ENCODE assay signal across 8 cellular contexts in the genomic region with DNA sequence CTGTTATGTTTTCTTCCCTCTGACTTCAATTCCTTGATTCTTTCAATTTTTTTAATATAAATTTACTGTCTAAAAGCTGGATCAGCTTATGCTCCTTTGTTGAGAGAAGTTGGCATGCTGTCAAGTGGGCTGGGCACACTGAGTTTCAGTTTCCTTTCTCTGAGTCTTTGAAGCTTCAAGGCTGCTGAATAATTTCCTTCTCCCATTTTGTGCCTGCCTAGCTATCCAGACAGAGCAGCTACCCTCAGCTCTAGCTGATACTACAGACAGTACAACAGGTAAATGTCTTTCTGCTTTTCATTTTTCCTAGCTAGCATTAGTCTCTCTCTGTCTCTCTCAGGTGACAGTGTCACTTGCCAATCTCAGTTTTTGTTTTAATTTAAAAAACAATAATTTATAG. TPM values are rescaled to one million over a fixed set of nuclear protein-coding genes. Genes with fewer than 3 reads are reported as not detected.
DNase-seq lines count a peak whose midpoint lies in the region; ATAC-seq and TF ChIP-seq lines count a peak whose summit lies in the region.

Gene IFI44, plus strand, starts transcription at position 204 of the 400 bp plus-strand sequence. CDS start 365 bp downstream, outside the sequence.

- peak; percentile 81 to 86 for ATAC-seq in natural killer cell treated with Interleukin-12 subunit alpha and Interleukin-12 subunit beta and Interleukin-15 and Interleukin-18, amount 100 ng/mL, for 72 hours

- TF ChIP-seq CTCF in HFFc6 (IDR thresholded peaks at IDR 0.05), result no peak
- no peak for TF ChIP-seq CTCF in epithelial cell of esophagus (IDR thresholded peaks at IDR 0.05; ENCODE audit: insufficient read depth, low read depth, low read length, missing control alignments)

- no peaks in the 10 kb centered on the region; the same call in 1 of the 2 replicates for H3K27me3 Mint-ChIP-seq in HFFc6 (ENCODE audit: insufficient read depth)
- no peaks in the 10 kb centered on the region for H3K27me3 Mint-ChIP-seq in natural killer cell treated with Interleukin-12 subunit alpha and Interleukin-12 subunit beta and Interleukin-15 and Interleukin-18, amount 100 ng/mL, for 72 hours

- H3K4me1 ChIP-seq in stomach smooth muscle (ENCODE audit: control insufficient read depth, insufficient read depth, low read length), result no peaks in the 10 kb centered on the region

- no peaks in the 10 kb centered on the region; the same call in 1 of the 2 replicates for H3K36me3 Mint-ChIP-seq in HFFc6 (ENCODE audit: low read depth)
- peaks cover 19% of the 10 kb centered on the region for H3K36me3 Mint-ChIP-seq in natural killer cell treated with Interleukin-12 subunit alpha and Interleukin-12 subunit beta and Interleukin-15 and Interleukin-18, amount 100 ng/mL, for 72 hours

- H3K9me3 ChIP-seq in stomach smooth muscle (ENCODE audit: control insufficient read depth in 2 of 2, low read length in 2 of 2), result no peaks in the 10 kb centered on the region

- peaks cover 16% of the 10 kb centered on the region for H3K4me1 Mint-ChIP-seq in HFFc6 (ENCODE audit: low read depth)
- H3K4me1 Mint-ChIP-seq in natural killer cell treated with Interleukin-12 subunit alpha and Interleukin-12 subunit beta and Interleukin-15 and Interleukin-18, amount 100 ng/mL, for 72 hours (ENCODE audit: low read depth in 2 of 2), result peaks cover 52 to 63% of the 10 kb centered on the region in 2 donors

- no peaks in the 10 kb centered on the region for H3K36me3 ChIP-seq in stomach smooth muscle (ENCODE audit: control insufficient read depth in 2 of 2, insufficient read depth in 2 of 2, low read length in 2 of 2)

- H3K27ac Mint-ChIP-seq in HFFc6, result peak within 1 kb of the TSS; percentile 66
- peak within 1 kb of the TSS; percentile 70 to 86 for H3K27ac Mint-ChIP-seq in natural killer cell treated with Interleukin-12 subunit alpha and Interleukin-12 subunit beta and Interleukin-15 and Interleukin-18, amount 100 ng/mL, for 72 hours

- H3K9ac ChIP-seq in stomach smooth muscle (ENCODE audit: low read length in 2 of 2), result peak within 1 kb of the TSS in 1 of 2 donors; percentile 19

- H3K4me3 Mint-ChIP-seq in HFFc6, result peak within 1 kb of the TSS; percentile 76
- peak within 1 kb of the TSS; percentile 84 for H3K4me3 Mint-ChIP-seq in natural killer cell treated with Interleukin-12 subunit alpha and Interleukin-12 subunit beta and Interleukin-15 and Interleukin-18, amount 100 ng/mL, for 72 hours

- TF ChIP-seq POLR2A in GM10847 (IDR thresholded peaks at IDR 0.05; ENCODE audit: extremely low read depth, insufficient read length), result peak; percentile 35

- H3K4me3 ChIP-seq in epithelial cell of esophagus (ENCODE audit: low read length), result no peak within 1 kb of the TSS
- peak within 1 kb of the TSS; percentile 63 to 67 for H3K4me3 ChIP-seq in stomach smooth muscle (ENCODE audit: low read length in 2 of 2)

- H3K27ac ChIP-seq in stomach smooth muscle (ENCODE audit: low read length), result no peak within 1 kb of the TSS

- H3K27me3 ChIP-seq in stomach smooth muscle (ENCODE audit: control insufficient read depth in 1 of 2, insufficient read depth in 2 of 2, low read length in 2 of 2), result no peaks in the 10 kb centered on the region

- peaks cover 4% of the 10 kb centered on the region; the same call in 1 of the 2 replicates for H3K9me3 Mint-ChIP-seq in HFFc6
- peaks cover 9% of the 10 kb centered on the region for H3K9me3 Mint-ChIP-seq in natural killer cell treated with Interleukin-12 subunit alpha and Interleukin-12 subunit beta and Interleukin-15 and Interleukin-18, amount 100 ng/mL, for 72 hours

- DNase-seq in HFFc6 (peak; percentile 55), NCI-H2029 (lab: John Stamatoyannopoulos, UW) (peak; percentile 89), epithelial cell of esophagus (ENCODE audit: low read depth) (peak; percentile 75), NCI-H2081 treated with DMSO at 0.1 percent for 48 hours (lab: John Stamatoyannopoulos, UW) (no peak)
- peak; percentile 31 for DNase-seq in activated CD8-positive, alpha-beta memory T cell treated with anti-CD3 and anti-CD28 coated beads, Interleukin-2, amount 50 U/mL, for 1 hour (ENCODE audit: extremely low read depth)
- no peak for DNase-seq in natural killer cell treated with Interleukin-12 subunit alpha and Interleukin-12 subunit beta and Interleukin-15 and Interleukin-18, amount 100 ng/mL, for 72 hours (ENCODE audit: low spot score)

RNA-seq across cellular contexts. Expression of gene IFI44, which starts in this region (rescaled TPM):
- total RNA-seq in HFFc6 (2021; fragmentation: NEBNext Ultra II Directional; extraction: Animal tissue kit (Norgen Biotek cat#: 25700)), result 1 to 10 TPM; 1.3 to 3.3 (median 2.8) TPM
- 10 to 100 TPM; 10.0 to 13.5 TPM for total RNA-seq in natural killer cell treated with Interleukin-12 subunit alpha and Interleukin-12 subunit beta and Interleukin-15 and Interleukin-18, amount 100 ng/mL, for 72 hours

Comparison
In these comparisons a context has a peak if more than half of its experiments do, and no peak if none do; other contexts are left out.
1. DNase-seq: peak in HFFc6 (single experiment), NCI-H2029 (single experiment), activated CD8-positive, alpha-beta memory T cell treated with anti-CD3 and anti-CD28 coated beads, Interleukin-2, amount 50 U/mL, for 1 hour (single experiment) and epithelial cell of esophagus (single experiment); none in natural killer cell treated with Interleukin-12 subunit alpha and Interleukin-12 subunit beta and Interleukin-15 and Interleukin-18, amount 100 ng/mL, for 72 hours (single experiment) and NCI-H2081 treated with DMSO at 0.1 percent for 48 hours (single experiment).